25 cellular contexts compared by ENCODE assay signal in the genomic region with DNA sequence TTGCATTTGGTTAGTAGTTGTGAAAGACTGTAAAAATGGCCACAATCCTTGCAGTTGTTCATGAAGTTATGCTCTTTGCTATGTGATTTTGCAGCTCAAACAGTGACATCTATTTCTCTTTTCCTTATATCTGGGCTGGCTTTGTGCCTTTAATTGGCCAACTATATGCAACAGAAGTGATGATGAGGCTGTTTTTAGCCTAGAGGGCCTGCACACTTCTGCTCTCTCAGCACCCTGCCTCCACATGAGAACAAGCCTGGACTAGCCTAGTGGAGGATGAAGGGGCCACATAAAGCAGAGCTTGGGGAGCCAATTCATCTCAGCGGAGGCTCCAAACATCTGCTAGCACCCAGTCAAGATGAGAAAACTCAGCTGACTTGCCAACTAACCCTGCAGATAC.
"Had no signal": no experiment of that assay in that cellular context is flagged by ENCODE, and none has a peak within 500 bp of the region (broad histone marks: within the 10 kb centered on the region; RNA-seq: fewer than 3 reads in every experiment).

No MANE protein-coding gene starts in this region.

- H3K4me1 ChIP-seq: esophagus muscularis mucosa, left ventricle myocardium inferior, lower lobe of right lung, tibial artery, upper lobe of left lung, uterus had no signal

- H3K9me3 Mint-ChIP-seq: natural killer cell treated with Interleukin-12 subunit alpha and Interleukin-12 subunit beta and Interleukin-15 and Interleukin-18, amount 100 ng/mL, for 72 hours; neural progenitor cell; stimulated activated effector memory CD8-positive, alpha-beta T cell treated with anti-CD3 and anti-CD28 coated beads, Interleukin-12 subunit alpha, Interleukin-12 subunit beta, amount 100 ng/mL, for 72 hours; stimulated activated naive CD8-positive, alpha-beta T cell treated with anti-CD3 and anti-CD28 coated beads, Interleukin-15, Interleukin-2, amounts not matched to agents 100 ng/mL and 50 ng/mL, for 24 hours had no signal

- FAIRE-seq: endometrium, kidney had no signal

- H3K27me3 ChIP-seq: esophagus muscularis mucosa, neural progenitor cell, ovary, tibial artery, upper lobe of left lung, uterus had no signal

- DNase-seq: effector memory CD4-positive, alpha-beta T cell; foreskin fibroblast; kidney; left cardiac atrium; left ventricle myocardium inferior; lower lobe of right lung; mesenchymal stem cell; midbrain; nucleus accumbens; ovary; right cardiac atrium; stimulated activated CD4-positive, alpha-beta T cell treated with anti-CD3 and anti-CD28 coated beads, Interleukin-4, amount 100 ng/mL, for 1 hour; stimulated activated CD8-positive, alpha-beta memory T cell treated with anti-CD3 and anti-CD28 coated beads, Interleukin-4, amount 100 ng/mL, for 48 hours; tibial artery; upper lobe of left lung; uterus had no signal

- H3K4me3 ChIP-seq: esophagus muscularis mucosa, hepatocyte, left ventricle myocardium inferior, lower lobe of right lung, neural progenitor cell, ovary, smooth muscle cell, tibial artery, upper lobe of left lung, uterus had no signal

- H3K36me3 ChIP-seq: esophagus muscularis mucosa, left ventricle myocardium inferior, lower lobe of right lung, neural progenitor cell, ovary, tibial artery, upper lobe of left lung, uterus had no signal

- H3K4me2 ChIP-seq: hepatocyte, neural progenitor cell, smooth muscle cell had no signal

- H3K79me2 ChIP-seq: hepatocyte had no signal

- H3K4me3 Mint-ChIP-seq: natural killer cell treated with Interleukin-12 subunit alpha and Interleukin-12 subunit beta and Interleukin-15 and Interleukin-18, amount 100 ng/mL, for 72 hours; neural progenitor cell; stimulated activated effector memory CD8-positive, alpha-beta T cell treated with anti-CD3 and anti-CD28 coated beads, Interleukin-12 subunit alpha, Interleukin-12 subunit beta, amount 100 ng/mL, for 72 hours; stimulated activated naive CD8-positive, alpha-beta T cell treated with anti-CD3 and anti-CD28 coated beads, Interleukin-15, Interleukin-2, amounts not matched to agents 100 ng/mL and 50 ng/mL, for 24 hours had no signal

- H3K9ac ChIP-seq: neural progenitor cell had no signal

- H3K27ac ChIP-seq: epithelial cell of prostate, esophagus muscularis mucosa, hepatocyte, left ventricle myocardium inferior, lower lobe of right lung, neural progenitor cell, ovary, tibial artery, upper lobe of left lung, uterus had no signal

- H3K36me3 Mint-ChIP-seq: natural killer cell treated with Interleukin-12 subunit alpha and Interleukin-12 subunit beta and Interleukin-15 and Interleukin-18, amount 100 ng/mL, for 72 hours; stimulated activated effector memory CD8-positive, alpha-beta T cell treated with anti-CD3 and anti-CD28 coated beads, Interleukin-12 subunit alpha, Interleukin-12 subunit beta, amount 100 ng/mL, for 72 hours had no signal

- ATAC-seq: left cardiac atrium; lower lobe of right lung; natural killer cell treated with Interleukin-12 subunit alpha and Interleukin-12 subunit beta and Interleukin-15 and Interleukin-18, amount 100 ng/mL, for 72 hours; right cardiac atrium; stimulated activated effector memory CD8-positive, alpha-beta T cell treated with anti-CD3 and anti-CD28 coated beads, Interleukin-12 subunit alpha, Interleukin-12 subunit beta, amount 100 ng/mL, for 72 hours had no signal

- H3K4me1 Mint-ChIP-seq: stimulated activated effector memory CD8-positive, alpha-beta T cell treated with anti-CD3 and anti-CD28 coated beads, Interleukin-12 subunit alpha, Interleukin-12 subunit beta, amount 100 ng/mL, for 72 hours had no signal

- H3K9me3 ChIP-seq: esophagus muscularis mucosa, left ventricle myocardium inferior, lower lobe of right lung, ovary, tibial artery, upper lobe of left lung, uterus had no signal

- H3K27ac Mint-ChIP-seq: natural killer cell treated with Interleukin-12 subunit alpha and Interleukin-12 subunit beta and Interleukin-15 and Interleukin-18, amount 100 ng/mL, for 72 hours; neural progenitor cell; stimulated activated effector memory CD8-positive, alpha-beta T cell treated with anti-CD3 and anti-CD28 coated beads, Interleukin-12 subunit alpha, Interleukin-12 subunit beta, amount 100 ng/mL, for 72 hours; stimulated activated naive CD8-positive, alpha-beta T cell treated with anti-CD3 and anti-CD28 coated beads, Interleukin-15, Interleukin-2, amounts not matched to agents 100 ng/mL and 50 ng/mL, for 24 hours had no signal

- H2AFZ ChIP-seq: hepatocyte, neural progenitor cell had no signal

- H3K27me3 Mint-ChIP-seq: stimulated activated naive CD8-positive, alpha-beta T cell treated with anti-CD3 and anti-CD28 coated beads, Interleukin-15, Interleukin-2, amounts not matched to agents 100 ng/mL and 50 ng/mL, for 24 hours had no signal
